Comparison of ENCODE assay signal across 37 cellular contexts in genomic region chr5:118434522-118434921, GRCh38.
"Had no signal": no experiment of that assay in that cellular context is flagged by ENCODE, and none has a peak within 500 bp of the region (broad histone marks: within the 10 kb centered on the region; RNA-seq: fewer than 3 reads in every experiment).

No MANE protein-coding gene starts in this region.

- H3K4me1 ChIP-seq: adrenal gland, body of pancreas had no signal

- H3K36me3 Mint-ChIP-seq: activated CD4-positive, alpha-beta memory T cell treated with anti-CD3 and anti-CD28 coated beads for 36 hours; activated naive CD4-positive, alpha-beta T cell treated with anti-CD3 and anti-CD28 coated beads, Interleukin-2, amount 50 U/mL, for 72 hours; activated naive CD8-positive, alpha-beta T cell treated with anti-CD3 and anti-CD28 coated beads for 36 hours had no signal

- DNase-seq: activated B cell treated with CpG ODN at 0.5 μM for 24 hours; activated CD4-positive, alpha-beta memory T cell treated with anti-CD3 and anti-CD28 coated beads for 36 hours; activated CD4-positive, alpha-beta T cell treated with anti-CD3 and anti-CD28 coated beads for 4 hours; activated CD4-positive, alpha-beta T cell treated with anti-CD3 and anti-CD28 coated beads, Interleukin-2, amount 10 ng/mL, durations not matched to agents 24 days and 14 days; activated CD4-positive, alpha-beta T cell treated with anti-CD3 and anti-CD28 coated beads, Interleukin-2, amount 50 U/mL, for 1 hour; activated CD4-positive, alpha-beta T cell treated with anti-CD3 and anti-CD28 coated beads, Interleukin-2, amount 50 U/mL, for 4 hours; activated CD4-positive, CD25-positive, alpha-beta regulatory T cell treated with anti-CD3 and anti-CD28 coated beads, Interleukin-2, amount 50 U/mL, for 72 hours; activated CD8-positive, alpha-beta memory T cell treated with anti-CD3 and anti-CD28 coated beads, Interleukin-2, amount 50 U/mL, for 4 hours; activated CD8-positive, alpha-beta T cell treated with anti-CD3 and anti-CD28 coated beads for 36 hours; activated effector memory CD4-positive, alpha-beta T cell treated with anti-CD3 and anti-CD28 coated beads, Interleukin-2, amount 50 U/mL, for 16 hours; activated gamma-delta T cell treated with Interleukin-2 at 50 U/mL for 16 hours; activated naive CD4-positive, alpha-beta T cell; activated naive CD4-positive, alpha-beta T cell treated with anti-CD3 and anti-CD28 coated beads for 36 hours; activated naive CD4-positive, alpha-beta T cell treated with anti-CD3 and anti-CD28 coated beads, Interleukin-2, amount 50 U/mL, for 16 hours; activated naive CD8-positive, alpha-beta T cell treated with anti-CD3 and anti-CD28 coated beads for 36 hours; activated T-cell treated with anti-CD3 and anti-CD28 coated beads for 4 hours; activated T-cell treated with anti-CD3 and anti-CD28 coated beads, Interleukin-2, amount 50 U/mL, for 1 hour; activated T-cell treated with anti-CD3 and anti-CD28 coated beads, Interleukin-2, amount 50 U/mL, for 4 hours; activated T-cell treated with anti-CD3 and anti-CD28 coated beads, Interleukin-2, amount 50 U/mL, for 72 hours; adrenal gland; amniotic stem cell; aorta; body of pancreas; brain microvascular endothelial cell; caudate nucleus; cerebellar nuclear complex; T-helper 1 cell; T-helper 2 cell; T-helper 9 cell had no signal

- H3K9me3 Mint-ChIP-seq: activated B cell treated with CpG ODN at 0.5 μM for 24 hours; activated CD4-positive, alpha-beta memory T cell treated with anti-CD3 and anti-CD28 coated beads for 36 hours; activated CD4-positive, alpha-beta T cell treated with anti-CD3 and anti-CD28 coated beads, Interleukin-2, amount 10 ng/mL, durations not matched to agents 24 days and 14 days; activated CD8-positive, alpha-beta T cell treated with anti-CD3 and anti-CD28 coated beads for 36 hours; activated naive CD4-positive, alpha-beta T cell treated with anti-CD3 and anti-CD28 coated beads for 36 hours; activated naive CD8-positive, alpha-beta T cell treated with anti-CD3 and anti-CD28 coated beads for 36 hours; activated T-cell treated with anti-CD3 and anti-CD28 coated beads, Interleukin-2, amount 50 U/mL, for 4 hours; activated T-cell treated with anti-CD3 and anti-CD28 coated beads, Interleukin-2, amount 50 U/mL, for 72 hours; activated T-helper 1 cell treated with anti-CD3 and anti-CD28 coated beads, Interleukin-12 subunit alpha, Interleukin-12 subunit beta, Interleukin-2, Interleukin-4 antibody, amounts not matched to agents 30 ng/mL and 10 ng/mL and 1 ng/mL, durations not matched to agents 14 hours and 24 hours and 36 hours; T-helper 1 cell treated with Interleukin-12 subunit alpha and Interleukin-12 subunit beta and Interleukin-4 antibody, amounts not matched to agents 30 μg/mL and 1 μg/mL, for 36 hours; T-helper 2 cell treated with Interferon-gamma antibody and Interleukin-4, amounts not matched to agents 5 μg/mL and 100 μg/mL, for 36 hours had no signal

- H3K4me3 Mint-ChIP-seq: activated B cell treated with CpG ODN at 0.5 μM for 24 hours; activated CD4-positive, alpha-beta memory T cell treated with anti-CD3 and anti-CD28 coated beads for 36 hours; activated CD4-positive, alpha-beta T cell treated with anti-CD3 and anti-CD28 coated beads, Interleukin-2, amount 10 ng/mL, durations not matched to agents 24 days and 14 days; activated CD8-positive, alpha-beta T cell treated with anti-CD3 and anti-CD28 coated beads for 36 hours; activated naive CD4-positive, alpha-beta T cell treated with anti-CD3 and anti-CD28 coated beads for 36 hours; activated naive CD8-positive, alpha-beta T cell treated with anti-CD3 and anti-CD28 coated beads for 36 hours; activated T-cell treated with anti-CD3 and anti-CD28 coated beads, Interleukin-2, amount 50 U/mL, for 4 hours; activated T-cell treated with anti-CD3 and anti-CD28 coated beads, Interleukin-2, amount 50 U/mL, for 72 hours; activated T-helper 1 cell treated with anti-CD3 and anti-CD28 coated beads, Interleukin-12 subunit alpha, Interleukin-12 subunit beta, Interleukin-2, Interleukin-4 antibody, amounts not matched to agents 30 ng/mL and 10 ng/mL and 1 ng/mL, durations not matched to agents 14 hours and 24 hours and 36 hours; activated T-helper 17 cell treated with anti-CD3 and anti-CD28 coated beads, Interleukin-2, amount 50 U/mL, for 72 hours; central memory CD8-positive, alpha-beta T cell; T-helper 1 cell treated with Interleukin-12 subunit alpha and Interleukin-12 subunit beta and Interleukin-4 antibody, amounts not matched to agents 30 μg/mL and 1 μg/mL, for 36 hours; T-helper 2 cell treated with Interferon-gamma antibody and Interleukin-4, amounts not matched to agents 5 μg/mL and 100 μg/mL, for 36 hours had no signal

- H3K27ac ChIP-seq: adrenal gland, body of pancreas, brain microvascular endothelial cell, cardiac muscle cell, VCaP had no signal

- H3K36me3 ChIP-seq: adrenal gland, brain microvascular endothelial cell, cardiac muscle cell had no signal

- H3K4me1 Mint-ChIP-seq: activated B cell treated with CpG ODN at 0.5 μM for 24 hours; activated CD4-positive, alpha-beta T cell treated with anti-CD3 and anti-CD28 coated beads, Interleukin-2, amount 10 ng/mL, durations not matched to agents 24 days and 14 days; activated naive CD8-positive, alpha-beta T cell treated with anti-CD3 and anti-CD28 coated beads for 36 hours; activated T-helper 17 cell treated with anti-CD3 and anti-CD28 coated beads, Interleukin-2, amount 50 U/mL, for 72 hours; central memory CD8-positive, alpha-beta T cell had no signal

- H3K27me3 Mint-ChIP-seq: activated B cell treated with CpG ODN at 0.5 μM for 24 hours; activated CD4-positive, alpha-beta memory T cell treated with anti-CD3 and anti-CD28 coated beads for 36 hours; activated CD4-positive, alpha-beta T cell treated with anti-CD3 and anti-CD28 coated beads, Interleukin-2, amount 10 ng/mL, durations not matched to agents 24 days and 14 days; activated CD8-positive, alpha-beta T cell treated with anti-CD3 and anti-CD28 coated beads for 36 hours; activated naive CD8-positive, alpha-beta T cell treated with anti-CD3 and anti-CD28 coated beads for 36 hours; activated T-helper 17 cell treated with anti-CD3 and anti-CD28 coated beads, Interleukin-2, amount 50 U/mL, for 72 hours; central memory CD8-positive, alpha-beta T cell had no signal

- H3K27ac Mint-ChIP-seq: activated B cell treated with CpG ODN at 0.5 μM for 24 hours; activated CD4-positive, alpha-beta memory T cell treated with anti-CD3 and anti-CD28 coated beads for 36 hours; activated CD4-positive, alpha-beta T cell treated with anti-CD3 and anti-CD28 coated beads, Interleukin-2, amount 10 ng/mL, durations not matched to agents 24 days and 14 days; activated CD8-positive, alpha-beta T cell treated with anti-CD3 and anti-CD28 coated beads for 36 hours; activated naive CD4-positive, alpha-beta T cell treated with anti-CD3 and anti-CD28 coated beads for 36 hours; activated naive CD4-positive, alpha-beta T cell treated with anti-CD3 and anti-CD28 coated beads, Interleukin-2, amount 50 U/mL, for 72 hours; activated naive CD8-positive, alpha-beta T cell treated with anti-CD3 and anti-CD28 coated beads for 36 hours; activated T-cell treated with anti-CD3 and anti-CD28 coated beads, Interleukin-2, amount 50 U/mL, for 72 hours; activated T-helper 1 cell treated with anti-CD3 and anti-CD28 coated beads, Interleukin-12 subunit alpha, Interleukin-12 subunit beta, Interleukin-2, Interleukin-4 antibody, amounts not matched to agents 30 ng/mL and 10 ng/mL and 1 ng/mL, durations not matched to agents 14 hours and 24 hours and 36 hours; activated T-helper 17 cell treated with anti-CD3 and anti-CD28 coated beads, Interleukin-2, amount 50 U/mL, for 72 hours; T-helper 1 cell treated with Interleukin-12 subunit alpha and Interleukin-12 subunit beta and Interleukin-4 antibody, amounts not matched to agents 30 μg/mL and 1 μg/mL, for 36 hours; T-helper 2 cell treated with Interferon-gamma antibody and Interleukin-4, amounts not matched to agents 5 μg/mL and 100 μg/mL, for 36 hours had no signal

- ATAC-seq: activated CD8-positive, alpha-beta T cell treated with anti-CD3 and anti-CD28 coated beads for 36 hours; activated naive CD4-positive, alpha-beta T cell treated with anti-CD3 and anti-CD28 coated beads, Interleukin-2, amount 50 U/mL, for 72 hours; activated T-cell treated with anti-CD3 and anti-CD28 coated beads, Interleukin-2, amount 50 U/mL, for 4 hours; activated T-cell treated with anti-CD3 and anti-CD28 coated beads, Interleukin-2, amount 50 U/mL, for 72 hours; activated T-helper 17 cell treated with anti-CD3 and anti-CD28 coated beads, Interleukin-2, amount 50 U/mL, for 72 hours; body of pancreas had no signal

- H3K9me3 ChIP-seq: adrenal gland, body of pancreas had no signal

- H3K27me3 ChIP-seq: adrenal gland, body of pancreas, brain microvascular endothelial cell, cardiac muscle cell had no signal

- H3K4me3 ChIP-seq: adrenal gland, body of pancreas, cardiac muscle cell had no signal
